ENCODE assay signal across 2 cellular contexts in genomic region chr1:7705048-7705907, GRCh38.
TF ChIP-seq lines count a peak whose summit lies in the region.

No MANE protein-coding gene starts in this region.

TF ChIP-seq in A549, 52 proteins besides CTCF, POLR2A, EP300 and RAD21 (continued from another document):
- no peak for TF ChIP-seq FOSB (CRISPR knock-in tag; IDR thresholded peaks at IDR 0.05)

TF ChIP-seq in K562, 482 proteins besides CTCF, POLR2A, EP300 and RAD21 (continued from another document):
- TF ChIP-seq, protein P1, sequence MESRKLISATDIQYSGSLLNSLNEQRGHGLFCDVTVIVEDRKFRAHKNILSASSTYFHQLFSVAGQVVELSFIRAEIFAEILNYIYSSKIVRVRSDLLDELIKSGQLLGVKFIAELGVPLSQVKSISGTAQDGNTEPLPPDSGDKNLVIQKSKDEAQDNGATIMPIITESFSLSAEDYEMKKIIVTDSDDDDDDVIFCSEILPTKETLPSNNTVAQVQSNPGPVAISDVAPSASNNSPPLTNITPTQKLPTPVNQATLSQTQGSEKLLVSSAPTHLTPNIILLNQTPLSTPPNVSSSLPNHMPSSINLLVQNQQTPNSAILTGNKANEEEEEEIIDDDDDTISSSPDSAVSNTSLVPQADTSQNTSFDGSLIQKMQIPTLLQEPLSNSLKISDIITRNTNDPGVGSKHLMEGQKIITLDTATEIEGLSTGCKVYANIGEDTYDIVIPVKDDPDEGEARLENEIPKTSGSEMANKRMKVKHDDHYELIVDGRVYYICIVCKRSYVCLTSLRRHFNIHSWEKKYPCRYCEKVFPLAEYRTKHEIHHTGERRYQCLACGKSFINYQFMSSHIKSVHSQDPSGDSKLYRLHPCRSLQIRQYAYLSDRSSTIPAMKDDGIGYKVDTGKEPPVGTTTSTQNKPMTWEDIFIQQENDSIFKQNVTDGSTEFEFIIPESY (CRISPR knock-in tag; IDR thresholded peaks at IDR 0.05) = peak; percentile 97
- TF ChIP-seq PCBP1 (IDR thresholded peaks at IDR 0.05; ENCODE audit: low read depth, low read length, poor library complexity, severe bottlenecking) (peak; percentile 94), MTA1 (IDR thresholded peaks at IDR 0.05; ENCODE audit: borderline replicate concordance) (peak; percentile 67; the same call in 1 of the 2 replicates), GATAD2B (IDR thresholded peaks at IDR 0.05; ENCODE audit: borderline replicate concordance) (peak; percentile 95), ZNF133 (CRISPR knock-in tag; IDR thresholded peaks at IDR 0.05) (no peak), RFX7 (CRISPR knock-in tag; IDR thresholded peaks at IDR 0.05) (no peak), ZC3H4 (CRISPR knock-in tag; IDR thresholded peaks at IDR 0.05; ENCODE audit: borderline replicate concordance) (no peak), XRCC5 (IDR thresholded peaks at IDR 0.05; ENCODE audit: low read depth, low read length) (no peak), SETDB1 (IDR thresholded peaks at IDR 0.05; ENCODE audit: low read length) (no peak), MAX (CRISPR knock-in tag; IDR thresholded peaks at IDR 0.05) (0 out of 2 replicates have a peak, but pooled peaks have one; percentile 29), TCF3 (CRISPR knock-in tag; IDR thresholded peaks at IDR 0.05) (no peak), POU5F1 (IDR thresholded peaks at IDR 0.05; ENCODE audit: borderline replicate concordance, low read depth, low read length, partially characterized antibody) (no peak), E2F6 (IDR thresholded peaks at IDR 0.05; ENCODE audit: borderline replicate concordance in 1 of 2, extremely low read depth in 1 of 2, insufficient read depth in 1 of 2, insufficient read length in 1 of 2, low read depth in 1 of 2, low read length in 1 of 2, poor library complexity in 1 of 2, severe bottlenecking in 1 of 2) (peak in 1 of 2 experiments; percentile 15), TARDBP (IDR thresholded peaks at IDR 0.05) (peak; percentile 89), MTA2 (IDR thresholded peaks at IDR 0.05; ENCODE audit: low read depth) (peak; percentile 52), MNT (conservative IDR thresholded peaks at IDR 0.05) (0 out of 4 replicates have a peak, but pooled peaks of 1 of the 2 experiments have one; percentile 27), AFF4 (CRISPR knock-in tag; IDR thresholded peaks at IDR 0.05) (no peak), SRSF7 (optimal IDR thresholded peaks at IDR 0.05; ENCODE audit: low read depth, low read length) (peak; percentile 65), RBFOX2 (IDR thresholded peaks at IDR 0.05; ENCODE audit: low read depth, low read length) (peak; percentile 13; the same call in 1 of the 2 replicates), STAG1 (CRISPR knock-in tag; IDR thresholded peaks at IDR 0.05; ENCODE audit: borderline replicate concordance) (no peak), GATAD2A (IDR thresholded peaks at IDR 0.05) (peak; percentile 98), SMC3 (conservative IDR thresholded peaks at IDR 0.05; ENCODE audit: insufficient read depth, low read depth, low read length) (no peak), NFIC (IDR thresholded peaks at IDR 0.05) (peak; percentile 60), MIER1 (IDR thresholded peaks at IDR 0.05; ENCODE audit: low read depth) (no peak), ARHGAP35 (IDR thresholded peaks at IDR 0.05; ENCODE audit: partially characterized antibody) (peak; percentile 22), STAT5B (CRISPR knock-in tag; IDR thresholded peaks at IDR 0.05) (no peak), SMARCA5 (IDR thresholded peaks at IDR 0.05) (peak; percentile 74; the same call in 1 of the 2 replicates), SAFB (IDR thresholded peaks at IDR 0.05; ENCODE audit: borderline replicate concordance, low read depth, low read length) (peak; percentile 99), SIRT6 (IDR thresholded peaks at IDR 0.05; ENCODE audit: low read depth, low read length) (no peak), PRMT5 (CRISPR knock-in tag; IDR thresholded peaks at IDR 0.05) (no peak), CCNT2 (IDR thresholded peaks at IDR 0.05; ENCODE audit: borderline replicate concordance, extremely low read depth, insufficient read length, low read depth, low read length) (no peak), ZNF444 (CRISPR knock-in tag; IDR thresholded peaks at IDR 0.05) (no peak), MTA3 (IDR thresholded peaks at IDR 0.05; ENCODE audit: borderline replicate concordance) (peak; percentile 87; the same call in 1 of the 2 replicates)
- TF ChIP-seq, protein P2, sequence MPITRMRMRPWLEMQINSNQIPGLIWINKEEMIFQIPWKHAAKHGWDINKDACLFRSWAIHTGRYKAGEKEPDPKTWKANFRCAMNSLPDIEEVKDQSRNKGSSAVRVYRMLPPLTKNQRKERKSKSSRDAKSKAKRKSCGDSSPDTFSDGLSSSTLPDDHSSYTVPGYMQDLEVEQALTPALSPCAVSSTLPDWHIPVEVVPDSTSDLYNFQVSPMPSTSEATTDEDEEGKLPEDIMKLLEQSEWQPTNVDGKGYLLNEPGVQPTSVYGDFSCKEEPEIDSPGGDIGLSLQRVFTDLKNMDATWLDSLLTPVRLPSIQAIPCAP (CRISPR knock-in tag; IDR thresholded peaks at IDR 0.05; ENCODE audit: borderline replicate concordance) = no peak
- TF ChIP-seq, protein P3, sequence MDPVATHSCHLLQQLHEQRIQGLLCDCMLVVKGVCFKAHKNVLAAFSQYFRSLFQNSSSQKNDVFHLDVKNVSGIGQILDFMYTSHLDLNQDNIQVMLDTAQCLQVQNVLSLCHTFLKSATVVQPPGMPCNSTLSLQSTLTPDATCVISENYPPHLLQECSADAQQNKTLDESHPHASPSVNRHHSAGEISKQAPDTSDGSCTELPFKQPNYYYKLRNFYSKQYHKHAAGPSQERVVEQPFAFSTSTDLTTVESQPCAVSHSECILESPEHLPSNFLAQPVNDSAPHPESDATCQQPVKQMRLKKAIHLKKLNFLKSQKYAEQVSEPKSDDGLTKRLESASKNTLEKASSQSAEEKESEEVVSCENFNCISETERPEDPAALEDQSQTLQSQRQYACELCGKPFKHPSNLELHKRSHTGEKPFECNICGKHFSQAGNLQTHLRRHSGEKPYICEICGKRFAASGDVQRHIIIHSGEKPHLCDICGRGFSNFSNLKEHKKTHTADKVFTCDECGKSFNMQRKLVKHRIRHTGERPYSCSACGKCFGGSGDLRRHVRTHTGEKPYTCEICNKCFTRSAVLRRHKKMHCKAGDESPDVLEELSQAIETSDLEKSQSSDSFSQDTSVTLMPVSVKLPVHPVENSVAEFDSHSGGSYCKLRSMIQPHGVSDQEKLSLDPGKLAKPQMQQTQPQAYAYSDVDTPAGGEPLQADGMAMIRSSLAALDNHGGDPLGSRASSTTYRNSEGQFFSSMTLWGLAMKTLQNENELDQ (CRISPR knock-in tag; IDR thresholded peaks at IDR 0.05; ENCODE audit: borderline replicate concordance) = no peak
- TF ChIP-seq, protein P4, sequence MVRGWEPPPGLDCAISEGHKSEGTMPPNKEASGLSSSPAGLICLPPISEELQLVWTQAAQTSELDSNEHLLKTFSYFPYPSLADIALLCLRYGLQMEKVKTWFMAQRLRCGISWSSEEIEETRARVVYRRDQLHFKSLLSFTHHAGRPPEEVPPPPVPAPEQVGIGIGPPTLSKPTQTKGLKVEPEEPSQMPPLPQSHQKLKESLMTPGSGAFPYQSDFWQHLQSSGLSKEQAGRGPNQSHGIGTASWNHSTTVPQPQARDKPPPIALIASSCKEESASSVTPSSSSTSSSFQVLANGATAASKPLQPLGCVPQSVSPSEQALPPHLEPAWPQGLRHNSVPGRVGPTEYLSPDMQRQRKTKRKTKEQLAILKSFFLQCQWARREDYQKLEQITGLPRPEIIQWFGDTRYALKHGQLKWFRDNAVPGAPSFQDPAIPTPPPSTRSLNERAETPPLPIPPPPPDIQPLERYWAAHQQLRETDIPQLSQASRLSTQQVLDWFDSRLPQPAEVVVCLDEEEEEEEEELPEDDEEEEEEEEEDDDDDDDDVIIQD (CRISPR knock-in tag; IDR thresholded peaks at IDR 0.05) = no peak
- TF ChIP-seq, protein P5, sequence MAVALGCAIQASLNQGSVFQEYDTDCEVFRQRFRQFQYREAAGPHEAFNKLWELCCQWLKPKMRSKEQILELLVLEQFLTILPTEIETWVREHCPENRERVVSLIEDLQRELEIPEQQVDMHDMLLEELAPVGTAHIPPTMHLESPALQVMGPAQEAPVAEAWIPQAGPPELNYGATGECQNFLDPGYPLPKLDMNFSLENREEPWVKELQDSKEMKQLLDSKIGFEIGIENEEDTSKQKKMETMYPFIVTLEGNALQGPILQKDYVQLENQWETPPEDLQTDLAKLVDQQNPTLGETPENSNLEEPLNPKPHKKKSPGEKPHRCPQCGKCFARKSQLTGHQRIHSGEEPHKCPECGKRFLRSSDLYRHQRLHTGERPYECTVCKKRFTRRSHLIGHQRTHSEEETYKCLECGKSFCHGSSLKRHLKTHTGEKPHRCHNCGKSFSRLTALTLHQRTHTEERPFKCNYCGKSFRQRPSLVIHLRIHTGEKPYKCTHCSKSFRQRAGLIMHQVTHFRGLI (CRISPR knock-in tag; IDR thresholded peaks at IDR 0.05) = no peak
TF ChIP-seq in K562: peak in this region for 19.
